In genomic region chr21:43727571-43728466, GRCh38 we compare ENCODE assay signal across 8 cellular contexts. TPM values are rescaled to one million over a fixed set of nuclear protein-coding genes. Genes with fewer than 3 reads are reported as not detected.
DNase-seq lines count a peak whose midpoint lies in the region; ATAC-seq and TF ChIP-seq lines count a peak whose summit lies in the region.

No MANE protein-coding gene starts in this region.

- H3K9me3 Mint-ChIP-seq in effector memory CD8-positive, alpha-beta T cell, result no peaks in the 10 kb centered on the region

- DNase-seq in AG09309 (ENCODE audit: low read depth), result no peak
- peak; percentile 60 for DNase-seq in RPMI7951 (ENCODE audit: low read depth)
- DNase-seq in effector memory CD8-positive, alpha-beta T cell, result no peak
- DNase-seq in myocyte (ENCODE audit: low read depth), result peak; percentile 90
- no peak for DNase-seq in NCI-H1436 treated with DMSO at 0.1 percent for 48 hours (lab: John Stamatoyannopoulos, UW)
- DNase-seq in stimulated activated CD4-positive, alpha-beta T cell treated with anti-CD3 and anti-CD28 coated beads, Interleukin-15, amount 100 ng/mL, for 24 hours, result no peak
- DNase-seq in germinal center (ENCODE audit: low spot score), result no peak

- H3K27me3 Mint-ChIP-seq in effector memory CD8-positive, alpha-beta T cell, result no peaks in the 10 kb centered on the region

- H3K4me1 Mint-ChIP-seq in effector memory CD8-positive, alpha-beta T cell (ENCODE audit: low read depth in 2 of 2), result peaks cover 33 to 37% of the 10 kb centered on the region in 2 donors

- H3K27ac Mint-ChIP-seq in effector memory CD8-positive, alpha-beta T cell, result peak overlapping the region; percentile 95

- ATAC-seq in GM21737 (IDR thresholded peaks at IDR 0.05; ENCODE audit: unreplicated experiment), result peak; percentile 9
- ATAC-seq in effector memory CD8-positive, alpha-beta T cell (replicated peaks), result no peak

- peak overlapping the region; percentile 86 to 88 for H3K4me3 Mint-ChIP-seq in effector memory CD8-positive, alpha-beta T cell

- H3K36me3 Mint-ChIP-seq in effector memory CD8-positive, alpha-beta T cell (ENCODE audit: insufficient read depth), result peaks cover 47% of the 10 kb centered on the region

- TF ChIP-seq CTCF in AG09309 (IDR thresholded peaks at IDR 0.05; ENCODE audit: control insufficient read depth, insufficient read depth, low read depth, low read length, missing control alignments), result peak; percentile 10

- H3K4me3 ChIP-seq in AG09309 (ENCODE audit: control insufficient read depth, low read depth, low read length), result no peak overlapping the region

RNA-seq across cellular contexts. Expression of gene PDXK, which starts 8.9 kb away (rescaled TPM):
- total RNA-seq in RPMI7951 (2014; rRNA removed; shearing (Covaris generic)), result 41.3 and 41.8 TPM in 2 replicates
- 55.6 and 87.0 TPM in 2 replicates for total RNA-seq in myocyte
- polyA plus RNA-seq in myocyte (2012), result 212 TPM

RNA-seq across cellular contexts. Expression of gene CSTB, which starts 48.3 kb away (rescaled TPM):
- total RNA-seq in RPMI7951 (2014; rRNA removed; shearing (Covaris generic)), result 17.6 and 25.7 TPM in 2 replicates
- total RNA-seq in myocyte, result 6.9 and 12.5 TPM in 2 replicates
- polyA plus RNA-seq in myocyte (2012), result 112 TPM

Comparison
In these comparisons a context has a peak if more than half of its experiments do, and no peak if none do; other contexts are left out.
1. DNase-seq: peak in RPMI7951 (single experiment) and myocyte (single experiment); none in AG09309 (single experiment), effector memory CD8-positive, alpha-beta T cell (0 of 3), NCI-H1436 treated with DMSO at 0.1 percent for 48 hours (single experiment), stimulated activated CD4-positive, alpha-beta T cell treated with anti-CD3 and anti-CD28 coated beads, Interleukin-15, amount 100 ng/mL, for 24 hours (single experiment) and germinal center (single experiment).